16 cellular contexts compared by ENCODE assay signal in genomic region chr3:195888311-195888761, GRCh38.
"Had no signal": no experiment of that assay in that cellular context is flagged by ENCODE, and none has a peak within 500 bp of the region (broad histone marks: within the 10 kb centered on the region; RNA-seq: fewer than 3 reads in every experiment).

No MANE protein-coding gene starts in this region.

- H3K27ac Mint-ChIP-seq: activated CD4-positive, alpha-beta T cell treated with anti-CD3 and anti-CD28 coated beads, Interleukin-2, amount 10 ng/mL, durations not matched to agents 24 days and 14 days; activated T-cell treated with anti-CD3 and anti-CD28 coated beads, Interleukin-2, amount 50 U/mL, for 72 hours had no signal

- DNase-seq: activated B cell treated with CpG ODN at 0.5 μM for 24 hours; activated CD4-positive, alpha-beta T cell treated with anti-CD3 and anti-CD28 coated beads, Interleukin-2, amount 10 ng/mL, durations not matched to agents 24 days and 14 days; activated CD8-positive, alpha-beta memory T cell treated with anti-CD3 and anti-CD28 coated beads, Interleukin-2, amount 50 U/mL, for 48 hours; activated gamma-delta T cell; activated naive CD8-positive, alpha-beta T cell treated with anti-CD3 and anti-CD28 coated beads for 36 hours; activated T-cell treated with anti-CD3 and anti-CD28 coated beads, Interleukin-2, amount 50 U/mL, for 72 hours; brain microvascular endothelial cell; mammary epithelial cell; sigmoid colon; stimulated activated CD4-positive, alpha-beta T cell treated with anti-CD3 and anti-CD28 coated beads, Interleukin-1b, Interleukin-23, amount 100 ng/mL, for 48 hours; T-helper 2 cell had no signal

- H3K4me1 Mint-ChIP-seq: activated CD4-positive, alpha-beta T cell treated with anti-CD3 and anti-CD28 coated beads, Interleukin-2, amount 10 ng/mL, durations not matched to agents 24 days and 14 days; activated naive CD8-positive, alpha-beta T cell treated with anti-CD3 and anti-CD28 coated beads for 36 hours had no signal

- H3K9me3 Mint-ChIP-seq: activated B cell treated with CpG ODN at 0.5 μM for 24 hours; activated CD4-positive, alpha-beta T cell treated with anti-CD3 and anti-CD28 coated beads, Interleukin-2, amount 10 ng/mL, durations not matched to agents 24 days and 14 days; activated naive CD8-positive, alpha-beta T cell treated with anti-CD3 and anti-CD28 coated beads for 36 hours; activated T-cell treated with anti-CD3 and anti-CD28 coated beads, Interleukin-2, amount 50 U/mL, for 72 hours; natural killer cell treated with Interleukin-12 subunit alpha and Interleukin-12 subunit beta and Interleukin-15 and Interleukin-18, amount 100 ng/mL, for 72 hours had no signal

- H3K4me3 Mint-ChIP-seq: activated B cell treated with CpG ODN at 0.5 μM for 24 hours; activated CD4-positive, alpha-beta T cell treated with anti-CD3 and anti-CD28 coated beads, Interleukin-2, amount 10 ng/mL, durations not matched to agents 24 days and 14 days; activated naive CD8-positive, alpha-beta T cell treated with anti-CD3 and anti-CD28 coated beads for 36 hours; activated T-cell treated with anti-CD3 and anti-CD28 coated beads, Interleukin-2, amount 50 U/mL, for 72 hours; natural killer cell treated with Interleukin-12 subunit alpha and Interleukin-12 subunit beta and Interleukin-15 and Interleukin-18, amount 100 ng/mL, for 72 hours had no signal

- H3K36me3 Mint-ChIP-seq: activated naive CD8-positive, alpha-beta T cell treated with anti-CD3 and anti-CD28 coated beads for 36 hours; natural killer cell treated with Interleukin-12 subunit alpha and Interleukin-12 subunit beta and Interleukin-15 and Interleukin-18, amount 100 ng/mL, for 72 hours had no signal

- H3K27me3 ChIP-seq: brain microvascular endothelial cell, sigmoid colon had no signal

- H3K27ac ChIP-seq: brain microvascular endothelial cell, sigmoid colon, thoracic aorta had no signal

- H3K4me3 ChIP-seq: sigmoid colon, thoracic aorta had no signal

- H3K36me3 ChIP-seq: brain microvascular endothelial cell had no signal

- H3K9me3 ChIP-seq: sigmoid colon, thoracic aorta had no signal

- ATAC-seq: activated T-cell treated with anti-CD3 and anti-CD28 coated beads, Interleukin-2, amount 50 U/mL, for 72 hours; natural killer cell treated with Interleukin-12 subunit alpha and Interleukin-12 subunit beta and Interleukin-15 and Interleukin-18, amount 100 ng/mL, for 72 hours had no signal

- FAIRE-seq: frontal cortex, islet of Langerhans, TTC549 had no signal
